14 cellular contexts compared by ENCODE assay signal in the genomic region with DNA sequence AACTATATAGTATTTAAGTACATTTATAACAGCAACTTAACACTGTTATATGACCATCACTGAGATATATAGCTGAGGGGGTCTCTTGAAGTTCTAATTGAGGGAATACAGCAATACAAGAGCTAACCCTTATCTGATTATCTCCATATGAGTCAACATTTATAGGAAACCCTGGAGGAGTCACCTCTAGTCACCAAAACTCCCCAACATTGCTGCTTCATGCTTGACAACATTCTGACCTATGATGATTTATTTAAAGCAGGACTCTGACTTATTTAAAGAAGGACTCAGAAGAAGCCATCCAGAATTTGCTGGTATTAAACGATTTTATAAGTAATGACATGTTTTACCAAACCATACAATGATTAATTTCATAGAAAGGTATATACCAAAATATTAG.
DNase-seq lines count a peak whose midpoint lies in the region; ATAC-seq and TF ChIP-seq lines count a peak whose summit lies in the region.
"Had no signal": no experiment of that assay in that cellular context is flagged by ENCODE, and none has a peak within 500 bp of the region (broad histone marks: within the 10 kb centered on the region; RNA-seq: fewer than 3 reads in every experiment).

No MANE protein-coding gene starts in this region.

- H3K9me3 Mint-ChIP-seq in HFFc6 (peaks cover 7% of the 10 kb centered on the region), chondrocyte (ENCODE audit: low read depth) (peaks cover 28% of the 10 kb centered on the region)

- TF ChIP-seq CTCF in HFFc6 (IDR thresholded peaks at IDR 0.05), result no peak
- no peak for TF ChIP-seq CTCF in RWPE1 (conservative IDR thresholded peaks at IDR 0.05; ENCODE audit: low read depth)
- TF ChIP-seq CTCF in chondrocyte (IDR thresholded peaks at IDR 0.05), result no peak

- H3K27ac ChIP-seq in RWPE1, result no peak overlapping the region
- H3K27ac ChIP-seq: 22Rv1; BLaER1 treated with 17β-estradiol and CSF1 and Interleukin-3, amounts not matched to agents 10 nM and 100 nM; GM23248 had no signal

- CTCF ChIA-PET in RWPE1 (lab: Yijun Ruan, JAX), result no interaction called here

- no peak overlapping the region for H3K27ac Mint-ChIP-seq in HFFc6
- no peak overlapping the region for H3K27ac Mint-ChIP-seq in chondrocyte (ENCODE audit: unreplicated experiment)
- H3K27ac Mint-ChIP-seq: CD4-positive, CD25-positive, alpha-beta regulatory T cell had no signal

- H3K27me3 Mint-ChIP-seq in HFFc6 (ENCODE audit: insufficient read depth) (no peaks in the 10 kb centered on the region), chondrocyte (ENCODE audit: low read depth) (peaks cover 6% of the 10 kb centered on the region)
- H3K27me3 Mint-ChIP-seq: CD4-positive, CD25-positive, alpha-beta regulatory T cell had no signal

- peak; percentile 43 to 68 for ATAC-seq in activated CD4-positive, CD25-positive, alpha-beta regulatory T cell treated with anti-CD3 and anti-CD28 coated beads, Interleukin-2, amount 50 U/mL, for 24 hours
- ATAC-seq: HCT116 had no signal

- POLR2A ChIA-PET in RWPE1 (lab: Yijun Ruan, JAX; ENCODE audit: low non-redundant PET), result no interaction called here

- peaks cover 7% of the 10 kb centered on the region; the same call in 1 of the 2 replicates for H3K36me3 Mint-ChIP-seq in HFFc6 (ENCODE audit: low read depth)
- no peaks in the 10 kb centered on the region for H3K36me3 Mint-ChIP-seq in chondrocyte (ENCODE audit: low read depth)
- H3K36me3 Mint-ChIP-seq: CD4-positive, CD25-positive, alpha-beta regulatory T cell had no signal

- DNase-seq in activated CD4-positive, CD25-positive, alpha-beta regulatory T cell treated with anti-CD3 and anti-CD28 coated beads, Interleukin-2, amount 50 U/mL, for 72 hours, result no peak
- DNase-seq in HFFc6 (peak; percentile 5), RPMI7951 (ENCODE audit: low read depth) (peak; percentile 3), kidney glomerular epithelial cell (lab: John Stamatoyannopoulos, UW) (peak; percentile 13), RWPE1 (ENCODE audit: low spot score) (no peak), HT-29 (ENCODE audit: low spot score) (no peak), chondrocyte (ENCODE audit: low spot score) (no peak)
- DNase-seq: CD4-positive, CD25-positive, alpha-beta regulatory T cell; DMS53; GM23248 had no signal

- H3K4me1 Mint-ChIP-seq in HFFc6 (ENCODE audit: low read depth) (peaks cover 11% of the 10 kb centered on the region), chondrocyte (ENCODE audit: low read depth) (no peaks in the 10 kb centered on the region)
- H3K4me1 Mint-ChIP-seq: CD4-positive, CD25-positive, alpha-beta regulatory T cell had no signal

- no peak overlapping the region for H3K4me3 Mint-ChIP-seq in HFFc6
- no peak overlapping the region for H3K4me3 Mint-ChIP-seq in chondrocyte (ENCODE audit: unreplicated experiment)
- H3K4me3 Mint-ChIP-seq: CD4-positive, CD25-positive, alpha-beta regulatory T cell had no signal

Comparison
In these comparisons a context has a peak if more than half of its experiments do, and no peak if none do; other contexts are left out.
1. DNase-seq: peak in HFFc6 (single experiment), RPMI7951 (single experiment) and kidney glomerular epithelial cell (single experiment); none in activated CD4-positive, CD25-positive, alpha-beta regulatory T cell treated with anti-CD3 and anti-CD28 coated beads, Interleukin-2, amount 50 U/mL, for 72 hours (single experiment), RWPE1 (single experiment), HT-29 (single experiment) and chondrocyte (single experiment).